8 cellular contexts compared by ENCODE assay signal in genomic region chr18:3595282-3596273, GRCh38.
DNase-seq lines count a peak whose midpoint lies in the region; ATAC-seq and TF ChIP-seq lines count a peak whose summit lies in the region.

No MANE protein-coding gene starts in this region.

- no peak for ATAC-seq in CD8-positive, alpha-beta T cell
- ATAC-seq in GM19328 (IDR thresholded peaks at IDR 0.05; ENCODE audit: unreplicated experiment) (peak; percentile 33), HG03457 (IDR thresholded peaks at IDR 0.05; ENCODE audit: unreplicated experiment) (peak; percentile 41), Right ventricle myocardium superior (ENCODE audit: poor library complexity) (peak; percentile 38)

- H3K27me3 ChIP-seq in CD8-positive, alpha-beta T cell (ENCODE audit: insufficient read depth, low read length) = no peaks in the 10 kb centered on the region

- peaks cover 41% of the 10 kb centered on the region for H3K4me1 ChIP-seq in CD8-positive, alpha-beta T cell (ENCODE audit: insufficient read depth, low read length)

- H3K27me3 Mint-ChIP-seq in CD8-positive, alpha-beta T cell (ENCODE audit: low read depth) = no peaks in the 10 kb centered on the region
- H3K27me3 Mint-ChIP-seq in activated naive CD8-positive, alpha-beta T cell = no peaks in the 10 kb centered on the region

- intact Hi-C loops in CD8-positive, alpha-beta T cell (cut with DNase I, micrococcal nuclease) = loop anchor here (2.0 to 10.0 kb wide), 6 partner anchors 72 to 941 kb away; partner anchors contain the start of genes MYL12B (in 1 of the 2) and SMCHD1 (in 1 of the 2)
- intact Hi-C loops in Right ventricle myocardium superior (cut with DNase I) = no loop called here

- H3K4me3 Mint-ChIP-seq in CD8-positive, alpha-beta T cell = peak overlapping the region; percentile 91
- H3K4me3 Mint-ChIP-seq in activated naive CD8-positive, alpha-beta T cell = peak overlapping the region; percentile 92

- CTCF ChIA-PET in CD8-positive, alpha-beta T cell (lab: Charles Lee) = interaction anchor here (0.6 to 4.9 kb wide), 23 partner anchors 8 to 400 kb away, joined by 3 to 60 read pairs (median 5); no protein-coding TSS in a partner anchor

- H3K4me1 Mint-ChIP-seq in CD8-positive, alpha-beta T cell (ENCODE audit: low read depth) = peaks cover 53% of the 10 kb centered on the region
- peaks cover 60% of the 10 kb centered on the region for H3K4me1 Mint-ChIP-seq in activated naive CD8-positive, alpha-beta T cell (ENCODE audit: low read depth)

- no peaks in the 10 kb centered on the region for H3K9me3 Mint-ChIP-seq in CD8-positive, alpha-beta T cell
- no peaks in the 10 kb centered on the region for H3K9me3 Mint-ChIP-seq in activated naive CD8-positive, alpha-beta T cell (ENCODE audit: low read depth)

- POLR2A ChIA-PET in CD8-positive, alpha-beta T cell (lab: Charles Lee) = interaction anchor here (0.7 to 4.1 kb wide), 13 partner anchors 8 to 349 kb away, joined by 3 to 63 read pairs (median 18); partner anchors contain the start of genes MYL12A, MYL12B and TGIF1

- no peaks in the 10 kb centered on the region for H3K9me3 ChIP-seq in CD8-positive, alpha-beta T cell (ENCODE audit: low read length)

- DNase-seq in CD8-positive, alpha-beta T cell = no peak
- DNase-seq in NOMO-1 treated with dmso at 0.1 percent for 144 hours (lab: John Stamatoyannopoulos, UW; ENCODE audit: unreplicated experiment) (peak; percentile 42), Right ventricle myocardium superior (no peak), pons (ENCODE audit: low spot score) (peak; percentile 55), NCI-H82 treated with DMSO at 0.1 percent for 48 hours (lab: John Stamatoyannopoulos, UW; ENCODE audit: unreplicated experiment) (no peak)

- no peaks in the 10 kb centered on the region for H3K36me3 ChIP-seq in CD8-positive, alpha-beta T cell (ENCODE audit: insufficient read depth, low read length)

- peak overlapping the region; percentile 99 for H3K27ac Mint-ChIP-seq in CD8-positive, alpha-beta T cell
- peak overlapping the region; percentile 97 for H3K27ac Mint-ChIP-seq in activated naive CD8-positive, alpha-beta T cell

- peak overlapping the region; percentile 67 for H3K4me3 ChIP-seq in CD8-positive, alpha-beta T cell (ENCODE audit: low read depth, low read length)

- TF ChIP-seq CTCF in CD8-positive, alpha-beta T cell (IDR thresholded peaks at IDR 0.05) = no peak

- peaks cover 14% of the 10 kb centered on the region for H3K36me3 Mint-ChIP-seq in CD8-positive, alpha-beta T cell
- H3K36me3 Mint-ChIP-seq in activated naive CD8-positive, alpha-beta T cell = peaks cover 6% of the 10 kb centered on the region

- peak overlapping the region; percentile 99 for H3K27ac ChIP-seq in CD8-positive, alpha-beta T cell (ENCODE audit: low read depth, low read length)

Comparison
In these comparisons a context has a peak if more than half of its experiments do, and no peak if none do; other contexts are left out.
1. DNase-seq: peak in NOMO-1 treated with dmso at 0.1 percent for 144 hours (single experiment) and pons (single experiment); none in CD8-positive, alpha-beta T cell (0 of 7), Right ventricle myocardium superior (single experiment) and NCI-H82 treated with DMSO at 0.1 percent for 48 hours (single experiment).